9 cellular contexts compared by ENCODE assay signal in the genomic region with DNA sequence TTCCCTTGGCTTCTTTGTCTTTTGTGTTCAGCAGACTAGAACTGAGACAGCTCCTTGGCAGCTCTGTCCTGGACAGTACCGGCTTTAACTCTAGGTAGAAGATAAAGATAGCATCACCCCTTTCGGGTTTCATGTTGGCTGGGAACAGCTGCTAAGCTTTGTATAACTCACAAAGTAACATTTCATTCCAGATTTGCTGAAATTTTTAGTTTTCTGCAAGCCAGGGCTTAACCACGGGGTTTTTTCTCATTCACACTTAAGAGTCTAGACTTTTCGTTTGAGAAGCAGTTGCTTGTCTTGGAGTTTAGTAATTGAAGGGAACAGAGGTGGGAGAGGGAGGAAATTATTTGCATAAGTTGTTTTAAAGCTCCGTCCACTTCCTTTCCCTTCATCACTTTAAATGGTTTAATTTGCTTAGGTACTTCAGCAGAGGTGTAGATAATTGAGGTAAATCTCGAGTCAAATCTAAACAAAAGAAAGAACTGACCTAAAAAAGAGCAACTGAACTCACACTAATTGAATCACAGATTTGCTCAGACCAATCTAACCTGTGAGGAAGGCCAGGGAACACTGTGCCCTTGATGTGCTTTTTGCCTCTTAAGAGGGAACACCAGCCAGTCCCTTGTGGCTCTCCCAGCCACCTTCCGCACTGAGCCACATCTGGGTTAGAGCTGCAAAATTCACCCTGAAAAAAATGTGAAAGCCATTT. TPM values are rescaled to one million over a fixed set of nuclear protein-coding genes. Genes with fewer than 3 reads are reported as not detected.
DNase-seq lines count a peak whose midpoint lies in the region; ATAC-seq and TF ChIP-seq lines count a peak whose summit lies in the region.
"Had no signal": no experiment of that assay in that cellular context is flagged by ENCODE, and none has a peak within 500 bp of the region (broad histone marks: within the 10 kb centered on the region; RNA-seq: fewer than 3 reads in every experiment).

No MANE protein-coding gene starts in this region.

- no peaks in the 10 kb centered on the region for H3K36me3 ChIP-seq in suprapubic skin

- no peaks in the 10 kb centered on the region for H3K9me3 Mint-ChIP-seq in activated T-cell treated with anti-CD3 and anti-CD28 coated beads, Interleukin-2, amount 50 U/mL, for 24 hours
- no peaks in the 10 kb centered on the region for H3K9me3 Mint-ChIP-seq in endothelial cell (ENCODE audit: unreplicated experiment)

- TF ChIP-seq CTCF in endothelial cell (IDR thresholded peaks at IDR 0.05; ENCODE audit: unreplicated experiment) (no peak), suprapubic skin (IDR thresholded peaks at IDR 0.05) (no peak)

- TF ChIP-seq EP300 in suprapubic skin (IDR thresholded peaks at IDR 0.05) = no peak

- WGBS in suprapubic skin = 49% methylated on average over 7 of the region's 7 CpGs

- intact Hi-C loops in left colon (cut with DNase I, micrococcal nuclease) = no loop called here

- H3K27me3 Mint-ChIP-seq in activated T-cell treated with anti-CD3 and anti-CD28 coated beads, Interleukin-2, amount 50 U/mL, for 24 hours = no peaks in the 10 kb centered on the region
- H3K27me3 Mint-ChIP-seq in endothelial cell (ENCODE audit: unreplicated experiment) = peaks cover 2% of the 10 kb centered on the region

- H3K4me3 ChIP-seq in suprapubic skin = no peak overlapping the region

- peak; percentile 36 for ATAC-seq in HG03139 (IDR thresholded peaks at IDR 0.05; ENCODE audit: unreplicated experiment)
- ATAC-seq in left colon = no peak

- H3K4me1 ChIP-seq in suprapubic skin = peaks cover 70% of the 10 kb centered on the region

- H3K9me3 ChIP-seq in suprapubic skin = no peaks in the 10 kb centered on the region

- TF ChIP-seq POLR2A in suprapubic skin (IDR thresholded peaks at IDR 0.05) = no peak

- peak overlapping the region; percentile 35 for H3K27ac ChIP-seq in suprapubic skin
- H3K27ac ChIP-seq: C4-2B had no signal

- no peak overlapping the region for H3K4me3 Mint-ChIP-seq in activated T-cell treated with anti-CD3 and anti-CD28 coated beads, Interleukin-2, amount 50 U/mL, for 24 hours
- H3K4me3 Mint-ChIP-seq in endothelial cell (ENCODE audit: unreplicated experiment) = no peak overlapping the region

- H3K27ac Mint-ChIP-seq in activated T-cell treated with anti-CD3 and anti-CD28 coated beads, Interleukin-2, amount 50 U/mL, for 24 hours = peak overlapping the region; percentile 67
- peak overlapping the region; percentile 58 for H3K27ac Mint-ChIP-seq in endothelial cell (ENCODE audit: unreplicated experiment)

- peaks cover 27% of the 10 kb centered on the region for H3K36me3 Mint-ChIP-seq in activated T-cell treated with anti-CD3 and anti-CD28 coated beads, Interleukin-2, amount 50 U/mL, for 24 hours (ENCODE audit: low read depth)
- peaks cover 6% of the 10 kb centered on the region for H3K36me3 Mint-ChIP-seq in endothelial cell (ENCODE audit: low read depth, unreplicated experiment)

- no peaks in the 10 kb centered on the region for H3K27me3 ChIP-seq in suprapubic skin

- peaks cover 85% of the 10 kb centered on the region for H3K4me1 Mint-ChIP-seq in activated T-cell treated with anti-CD3 and anti-CD28 coated beads, Interleukin-2, amount 50 U/mL, for 24 hours (ENCODE audit: low read depth)
- peaks cover 49% of the 10 kb centered on the region for H3K4me1 Mint-ChIP-seq in endothelial cell (ENCODE audit: unreplicated experiment)

- DNase-seq in activated T-cell treated with anti-CD3 and anti-CD28 coated beads, Interleukin-2, amount 50 U/mL, for 24 hours = no peak
- DNase-seq in activated T-cell treated with anti-CD3 and anti-CD28 coated beads for 4 hours = no peak
- no peak for DNase-seq in endothelial cell (ENCODE audit: low spot score)
- no peak for DNase-seq in suprapubic skin (ENCODE audit: low spot score in 2 of 2)
- DNase-seq in effector CD4-positive, alpha-beta T cell = no peak
- DNase-seq in DMS53 (lab: John Stamatoyannopoulos, UW) = no peak
- no peak for DNase-seq in left colon

RNA-seq across cellular contexts. Expression of gene RREB1, which starts 48.3 kb away (rescaled TPM):
- total RNA-seq in endothelial cell (ENCODE audit: unreplicated experiment) (57.6 TPM), suprapubic skin (100 to 1,000 TPM in 1 of 4 donors, 10 to 100 TPM in 3; 56.2 to 102 (median 62.6) TPM), left colon (100 to 1,000 TPM in 1 of 2 donors, 10 to 100 TPM in 1; 76.9 to 101 TPM)
